In genomic region chr6:1399085-1399780, GRCh38 we compare ENCODE assay signal across 25 cellular contexts. TPM values are rescaled to one million over a fixed set of nuclear protein-coding genes. Genes with fewer than 3 reads are reported as not detected.
"Had no signal": no experiment of that assay in that cellular context is flagged by ENCODE, and none has a peak within 500 bp of the region (broad histone marks: within the 10 kb centered on the region; RNA-seq: fewer than 3 reads in every experiment).

No MANE protein-coding gene starts in this region.

- H3K4me1 ChIP-seq: breast epithelium, Peyer's patch, SJCRH30 had no signal

- H3K9me3 ChIP-seq: breast epithelium, Peyer's patch, SJCRH30, SK-N-SH had no signal

- H3K27me3 ChIP-seq: SJCRH30 had no signal

- H3K36me3 ChIP-seq: breast epithelium, Peyer's patch, SJCRH30 had no signal

- H3K4me2 ChIP-seq: SK-N-SH had no signal

- H3K9me3 Mint-ChIP-seq: activated CD4-positive, alpha-beta T cell treated with anti-CD3 and anti-CD28 coated beads, Interleukin-2, amount 10 ng/mL, durations not matched to agents 24 days and 14 days; activated naive CD4-positive, alpha-beta T cell treated with anti-CD3 and anti-CD28 coated beads, Interleukin-2, amount 50 U/mL, for 24 hours; activated T-cell treated with anti-CD3 and anti-CD28 coated beads, Interleukin-2, amount 50 U/mL, for 24 hours; activated T-helper 1 cell treated with anti-CD3 and anti-CD28 coated beads, Interleukin-12 subunit alpha, Interleukin-12 subunit beta, Interleukin-2, Interleukin-4 antibody, amounts not matched to agents 30 ng/mL and 10 ng/mL and 1 ng/mL, durations not matched to agents 14 hours and 24 hours and 36 hours had no signal

- H3K4me3 ChIP-seq: breast epithelium, Peyer's patch, SJCRH30 had no signal

- DNase-seq: activated CD4-positive, alpha-beta T cell treated with anti-CD3 and anti-CD28 coated beads, Interleukin-2, amount 10 ng/mL, durations not matched to agents 24 days and 14 days; activated CD4-positive, alpha-beta T cell treated with anti-CD3 and anti-CD28 coated beads, Interleukin-2, amount 50 U/mL, for 48 hours; activated CD4-positive, CD25-positive, alpha-beta regulatory T cell treated with anti-CD3 and anti-CD28 coated beads, Interleukin-2, amount 50 U/mL, for 72 hours; activated CD8-positive, alpha-beta memory T cell treated with anti-CD3 and anti-CD28 coated beads, Interleukin-2, amount 10 ng/mL, durations not matched to agents 7 days and 5 days; activated effector memory CD4-positive, alpha-beta T cell treated with Interleukin-2 at 50 U/mL for 16 hours; activated naive CD4-positive, alpha-beta T cell; activated T-cell treated with anti-CD3 and anti-CD28 coated beads, Interleukin-2, amount 50 U/mL, for 24 hours; aorta; central memory CD4-positive, alpha-beta T cell; Karpas-422; MM.1S; NCI-H1105 treated with DMSO at 0.1 percent for 48 hours; NCI-H1436 treated with DMSO at 0.1 percent for 48 hours; NCI-H187; NCI-H2081; NCI-H510A treated with DMSO at 0.1 percent for 48 hours; Peyer's patch; Right ventricle myocardium superior; SJCRH30; SK-N-SH had no signal

- H3K9ac ChIP-seq: SK-N-SH had no signal

- H3K27ac Mint-ChIP-seq: activated CD4-positive, alpha-beta T cell treated with anti-CD3 and anti-CD28 coated beads, Interleukin-2, amount 10 ng/mL, durations not matched to agents 24 days and 14 days; activated CD8-positive, alpha-beta memory T cell treated with anti-CD3 and anti-CD28 coated beads, Interleukin-2, amount 10 ng/mL, durations not matched to agents 7 days and 5 days; activated naive CD4-positive, alpha-beta T cell treated with anti-CD3 and anti-CD28 coated beads, Interleukin-2, amount 50 U/mL, for 24 hours; activated T-cell treated with anti-CD3 and anti-CD28 coated beads, Interleukin-2, amount 50 U/mL, for 24 hours; activated T-helper 1 cell treated with anti-CD3 and anti-CD28 coated beads, Interleukin-12 subunit alpha, Interleukin-12 subunit beta, Interleukin-2, Interleukin-4 antibody, amounts not matched to agents 30 ng/mL and 10 ng/mL and 1 ng/mL, durations not matched to agents 14 hours and 24 hours and 36 hours had no signal

- H3K36me3 Mint-ChIP-seq: activated CD8-positive, alpha-beta memory T cell treated with anti-CD3 and anti-CD28 coated beads, Interleukin-2, amount 10 ng/mL, durations not matched to agents 7 days and 5 days; activated naive CD4-positive, alpha-beta T cell treated with anti-CD3 and anti-CD28 coated beads, Interleukin-2, amount 50 U/mL, for 24 hours had no signal

- H3K27ac ChIP-seq: breast epithelium, Peyer's patch, RWPE1, SJCRH30 had no signal

- ATAC-seq: activated CD8-positive, alpha-beta memory T cell treated with anti-CD3 and anti-CD28 coated beads, Interleukin-2, amount 10 ng/mL, durations not matched to agents 7 days and 5 days had no signal

- H3K4me3 Mint-ChIP-seq: activated CD4-positive, alpha-beta T cell treated with anti-CD3 and anti-CD28 coated beads, Interleukin-2, amount 10 ng/mL, durations not matched to agents 24 days and 14 days; activated CD8-positive, alpha-beta memory T cell treated with anti-CD3 and anti-CD28 coated beads, Interleukin-2, amount 10 ng/mL, durations not matched to agents 7 days and 5 days; activated naive CD4-positive, alpha-beta T cell treated with anti-CD3 and anti-CD28 coated beads, Interleukin-2, amount 50 U/mL, for 24 hours; activated T-cell treated with anti-CD3 and anti-CD28 coated beads, Interleukin-2, amount 50 U/mL, for 24 hours; activated T-helper 1 cell treated with anti-CD3 and anti-CD28 coated beads, Interleukin-12 subunit alpha, Interleukin-12 subunit beta, Interleukin-2, Interleukin-4 antibody, amounts not matched to agents 30 ng/mL and 10 ng/mL and 1 ng/mL, durations not matched to agents 14 hours and 24 hours and 36 hours had no signal

RNA-seq across cellular contexts. Expression of gene FOXF2, which starts 9.9 kb away (rescaled TPM):
- total RNA-seq: activated CD4-positive, alpha-beta T cell treated with anti-CD3 and anti-CD28 coated beads, Interleukin-2, amount 10 ng/mL, durations not matched to agents 24 days and 14 days; activated CD8-positive, alpha-beta memory T cell treated with anti-CD3 and anti-CD28 coated beads, Interleukin-2, amount 10 ng/mL, durations not matched to agents 7 days and 5 days; activated T-helper 1 cell treated with anti-CD3 and anti-CD28 coated beads, Interleukin-12 subunit alpha, Interleukin-12 subunit beta, Interleukin-2, Interleukin-4 antibody, amounts not matched to agents 30 ng/mL and 10 ng/mL and 1 ng/mL, durations not matched to agents 14 hours and 24 hours and 36 hours; T-helper 1 cell treated with Interleukin-12 subunit alpha and Interleukin-12 subunit beta and Interleukin-4 antibody, amounts not matched to agents 30 ng/mL and 1 ng/mL, for 36 hours had no signal
- polyA plus RNA-seq: aorta, SK-N-SH had no signal
